Comparison of ENCODE assay signal across 19 cellular contexts in genomic region chr17:10927712-10928111, GRCh38.
DNase-seq lines count a peak whose midpoint lies in the region; ATAC-seq, FAIRE-seq and TF ChIP-seq lines count a peak whose summit lies in the region.
"Had no signal": no experiment of that assay in that cellular context is flagged by ENCODE, and none has a peak within 500 bp of the region (broad histone marks: within the 10 kb centered on the region; RNA-seq: fewer than 3 reads in every experiment).

No MANE protein-coding gene starts in this region.

- H2BK120ac ChIP-seq in H9 (ENCODE audit: low read depth, low read length, poor library complexity, severe bottlenecking): no peak overlapping the region

- DNase-seq in A549 (ENCODE audit: low read depth in 1 of 2, low spot score in 1 of 2): no peak
- DNase-seq in H9: no peak
- peak; percentile 4 for DNase-seq in ecto neural progenitor cell (ENCODE audit: low spot score)
- no peak for DNase-seq in transverse colon
- DNase-seq in NOMO-1 (lab: John Stamatoyannopoulos, UW; ENCODE audit: unreplicated experiment in 2 of 2): no peak
- no peak for DNase-seq in H4 (ENCODE audit: low spot score)
- DNase-seq: 8988T; C1 segment of cervical spinal cord; CD4-positive, alpha-beta memory T cell; COR-L47; DMS153; DND-41; GM23248 had no signal

- no peak for FAIRE-seq in A549 (lab: Jason Lieb, UNC)
- FAIRE-seq: G401.6, GM12892, H54 had no signal

- intact Hi-C loops in transverse colon (cut with DNase I; ENCODE audit: low total_unique reads): no loop called here

- TF ChIP-seq EP300 in A549 (IDR thresholded peaks at IDR 0.05) (no peak), transverse colon (IDR thresholded peaks at IDR 0.05; ENCODE audit: low read depth) (no peak)

- H3K9me3 ChIP-seq in A549 (no peaks in the 10 kb centered on the region), H9 (ENCODE audit: control insufficient read depth, low read depth, low read length) (no peaks in the 10 kb centered on the region), HUES64 (ENCODE audit: insufficient read depth, low read depth, low read length) (no peaks in the 10 kb centered on the region), transverse colon (no peaks in the 10 kb centered on the region)

- peak overlapping the region; percentile 63 for H3K18ac ChIP-seq in H9 (ENCODE audit: insufficient read length, low read depth, low read length)

- H2AK5ac ChIP-seq in H9 (ENCODE audit: insufficient read length, low read length): no peak overlapping the region

- H3K23ac ChIP-seq in H9 (ENCODE audit: insufficient read length, low read depth, low read length): no peak overlapping the region

- no peaks in the 10 kb centered on the region for H4K20me1 ChIP-seq in H9 (ENCODE audit: control insufficient read depth, insufficient read depth, insufficient read length)

- no peak for TF ChIP-seq CTCF in A549 (IDR thresholded peaks at IDR 0.05)
- TF ChIP-seq CTCF in H9 (conservative IDR thresholded peaks at IDR 0.05): no peak
- no peak for TF ChIP-seq CTCF in transverse colon (IDR thresholded peaks at IDR 0.05)

- peaks cover 20 to 27% of the 10 kb centered on the region in 2 experiments for H3K4me1 Mint-ChIP-seq in H9
- H3K4me1 Mint-ChIP-seq: CD4-positive, alpha-beta memory T cell had no signal

- TF ChIP-seq POLR2A in A549 (IDR thresholded peaks at IDR 0.05; ENCODE audit: low read length): no peak
- TF ChIP-seq POLR2A in transverse colon (IDR thresholded peaks at IDR 0.05): no peak

- H3K23me2 ChIP-seq in H9 (ENCODE audit: insufficient read length, low read depth, low read length, poor library complexity, severe bottlenecking): no peaks in the 10 kb centered on the region

- no peak overlapping the region for H2BK20ac ChIP-seq in H9 (ENCODE audit: low read depth, low read length, poor library complexity, severe bottlenecking)

- TF ChIP-seq RAD21 in A549 (conservative IDR thresholded peaks at IDR 0.05 in 1 of 2, IDR thresholded peaks at IDR 0.05 in 1 of 2): no peak

- H3K4me1 ChIP-seq in A549 (no peaks in the 10 kb centered on the region), H9 (ENCODE audit: insufficient read depth, low read length) (peaks cover 2% of the 10 kb centered on the region; the same call in 1 of the 2 replicates), HUES64 (ENCODE audit: insufficient read depth, low read length) (peaks cover 13% of the 10 kb centered on the region), transverse colon (no peaks in the 10 kb centered on the region)

- no peaks in the 10 kb centered on the region for H3K36me3 ChIP-seq in HUES64 (ENCODE audit: insufficient read depth, low read length)
- H3K36me3 ChIP-seq in transverse colon: no peaks in the 10 kb centered on the region

- ATAC-seq in A549: no peak
- no peak for ATAC-seq in GM21619 (IDR thresholded peaks at IDR 0.05; ENCODE audit: unreplicated experiment)
- ATAC-seq: HCT116 had no signal

- H3K27ac Mint-ChIP-seq in H9: peak overlapping the region in 2 of 3 experiments; percentile 89 to 96; a peak in 4 of 7 replicates
- H3K27ac Mint-ChIP-seq: CD4-positive, alpha-beta memory T cell had no signal

- H3K27me3 Mint-ChIP-seq in H9 (ENCODE audit: low read depth): no peaks in the 10 kb centered on the region; the same call in none of the 2 replicates

- CTCF ChIA-PET in A549 (lab: Yijun Ruan, JAX): no interaction called here

- H3K4ac ChIP-seq in H9 (ENCODE audit: low read depth, low read length): no peak overlapping the region

- no peak overlapping the region for H3K14ac ChIP-seq in H9 (ENCODE audit: insufficient read depth, low read length)

- H2BK12ac ChIP-seq in H9 (ENCODE audit: insufficient read length, low read depth, low read length): no peak overlapping the region

- H4K91ac ChIP-seq in H9 (ENCODE audit: insufficient read length, low read depth, low read length): no peak overlapping the region

- H3K27me3 ChIP-seq in H9 (ENCODE audit: insufficient read depth, low read length) (no peaks in the 10 kb centered on the region), HUES64 (ENCODE audit: insufficient read depth, low read length) (no peaks in the 10 kb centered on the region), transverse colon (no peaks in the 10 kb centered on the region)

- no peak overlapping the region for H4K8ac ChIP-seq in H9 (replicated peaks; ENCODE audit: insufficient read length, low read depth, low read length)

- H3K36me3 Mint-ChIP-seq in H9 (ENCODE audit: insufficient read depth in 1 of 3, low read depth in 3 of 3): no peaks in the 10 kb centered on the region
- H3K36me3 Mint-ChIP-seq: CD4-positive, alpha-beta memory T cell had no signal

- H3K56ac ChIP-seq in H9 (ENCODE audit: insufficient read length, low read depth, low read length): no peak overlapping the region

- no peak overlapping the region for H2BK15ac ChIP-seq in H9 (ENCODE audit: low read depth, low read length)

- H3K4me3 ChIP-seq in A549 (no peak overlapping the region), HUES64 (ENCODE audit: low read length) (no peak overlapping the region), transverse colon (no peak overlapping the region)
- H3K4me3 ChIP-seq: GM23248 had no signal

- no peaks in the 10 kb centered on the region for H3K9me3 Mint-ChIP-seq in H9

- H4K5ac ChIP-seq in H9 (ENCODE audit: insufficient read length, low read depth, low read length): no peak overlapping the region

- H3K4me2 ChIP-seq in A549 (no peak overlapping the region), H9 (ENCODE audit: insufficient read depth, insufficient read length, low read length) (no peak overlapping the region)

- no peaks in the 10 kb centered on the region for H3K79me2 ChIP-seq in H9 (ENCODE audit: insufficient read depth, low read length)

- in situ Hi-C loops in transverse colon (cut with MboI; ENCODE audit: low pct_ligation_motif_present in 1 of 4, low pct_unique_long_range_greater_than_20kb in 1 of 4, low sequenced_read_pairs in 3 of 4): no loop called here

- H3K27ac ChIP-seq in A549 (no peak overlapping the region), H9 (ENCODE audit: insufficient read length, low read depth, low read length) (no peak overlapping the region), HUES64 (ENCODE audit: low read depth, low read length) (peak overlapping the region; percentile 75), transverse colon (no peak overlapping the region)
- H3K27ac ChIP-seq: GM23248 had no signal

- no peaks in the 10 kb centered on the region for H3K79me1 ChIP-seq in H9 (ENCODE audit: insufficient read depth, low read depth, low read length, poor library complexity, severe bottlenecking)

- no peak overlapping the region for H3K4me3 Mint-ChIP-seq in H9
- H3K4me3 Mint-ChIP-seq: CD4-positive, alpha-beta memory T cell had no signal

- H2AFZ ChIP-seq in H9 (ENCODE audit: low read length): no peak overlapping the region
- H2AFZ ChIP-seq: GM23248 had no signal

- H3T11ph ChIP-seq in H9 (ENCODE audit: low read length): no peak overlapping the region

- 33% methylated on average over 2 of the region's 2 CpGs for WGBS in A549 (ENCODE audit: missing lambda C conversion rate)
- no CpG with 5 or more reads among the region's 2 CpGs for WGBS in H9 (ENCODE audit: extremely low coverage, insufficient read length, low lambda C conversion rate)
- no CpG with 5 or more reads among the region's 2 CpGs for WGBS in HUES64
- 89 to 92% methylated on average over 2 of the region's 2 CpGs for WGBS in transverse colon (ENCODE audit: low coverage in 1 of 2), 2 donors

- H3K9ac ChIP-seq in H9 (ENCODE audit: extremely low read depth, insufficient read length, low read length) (no peak overlapping the region), HUES64 (ENCODE audit: low read depth, low read length) (no peak overlapping the region)
- H3K9ac ChIP-seq: GM23248 had no signal

- POLR2A ChIA-PET in A549 (lab: Yijun Ruan, JAX): no interaction called here

- no peak overlapping the region for H2BK5ac ChIP-seq in H9 (ENCODE audit: insufficient read length, low read length)

TF ChIP-seq in A549, 52 proteins besides CTCF, POLR2A, EP300 and RAD21:
- TF ChIP-seq JUN (IDR thresholded peaks at IDR 0.05) (no peak), ESRRA (IDR thresholded peaks at IDR 0.05; ENCODE audit: borderline replicate concordance, low read length) (no peak), PHF8 (IDR thresholded peaks at IDR 0.05; ENCODE audit: borderline replicate concordance, low read depth) (0 out of 2 replicates have a peak, but pooled peaks have one; percentile 5), FOSL2 (IDR thresholded peaks at IDR 0.05) (no peak), FOSL2 (CRISPR knock-in tag; IDR thresholded peaks at IDR 0.05) (no peak), CBX8 (IDR thresholded peaks at IDR 0.05) (no peak), MAFK (IDR thresholded peaks at IDR 0.05; ENCODE audit: partially characterized antibody) (peak; percentile 81)
TF ChIP-seq in A549: peak in this region for 2.
